Comparison of ENCODE assay signal across 20 cellular contexts in the genomic region with DNA sequence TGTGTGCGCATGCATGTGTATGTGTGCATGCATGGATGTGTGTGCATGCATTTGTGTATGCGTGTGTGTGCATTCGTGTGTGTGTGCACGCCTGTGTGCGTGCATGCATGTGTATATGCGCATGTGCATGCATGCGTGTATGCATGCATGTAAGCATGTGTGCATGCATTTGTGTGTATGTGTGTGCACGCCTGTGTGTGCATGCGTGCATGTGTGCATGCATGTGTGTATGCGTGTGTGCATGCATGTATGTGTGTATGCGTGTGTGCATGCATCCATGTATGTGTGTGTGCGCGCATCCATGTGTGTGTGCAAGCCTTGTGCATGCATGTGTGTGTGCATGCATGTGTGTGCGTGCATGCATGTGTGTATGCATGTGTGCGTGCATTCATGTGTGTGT.
A peak's percentile ranks its signal among the peaks of the same experiment; 100 is the strongest.
DNase-seq lines count a peak whose midpoint lies in the region; ATAC-seq, FAIRE-seq and TF ChIP-seq lines count a peak whose summit lies in the region.
"Had no signal": no experiment of that assay in that cellular context is flagged by ENCODE, and none has a peak within 500 bp of the region (broad histone marks: within the 10 kb centered on the region; RNA-seq: fewer than 3 reads in every experiment).

No MANE protein-coding gene starts in this region.

- no peak overlapping the region for H3K23ac ChIP-seq in H1 (ENCODE audit: insufficient read length)
- no peak overlapping the region for H3K23ac ChIP-seq in trophoblast cell (ENCODE audit: low read length)

- H3K79me1 ChIP-seq in H1 (ENCODE audit: low read depth, low read length) (no peaks in the 10 kb centered on the region), trophoblast cell (ENCODE audit: low read length) (no peaks in the 10 kb centered on the region)

- no peaks in the 10 kb centered on the region for H3K27me3 ChIP-seq in H1 (replicated peaks in 1 of 4; ENCODE audit: control insufficient read depth in 3 of 4, extremely low read depth in 1 of 4, insufficient read depth in 3 of 4, low read length in 3 of 4)
- H3K27me3 ChIP-seq in trophoblast cell (ENCODE audit: insufficient read depth, low read length): no peaks in the 10 kb centered on the region
- no peaks in the 10 kb centered on the region for H3K27me3 ChIP-seq in small intestine (ENCODE audit: control insufficient read depth in 2 of 2, insufficient read depth in 2 of 2, low read length in 2 of 2)
- H3K27me3 ChIP-seq: BLaER1 had no signal

- DNase-seq in GM12891 (ENCODE audit: insufficient read length, low spot score) (no peak), HTR-8/SVneo (ENCODE audit: insufficient read length, low spot score) (no peak), H1 (ENCODE audit: low read depth in 1 of 2, low spot score in 2 of 2) (no peak), trophoblast cell (no peak), small intestine (no peak)
- DNase-seq in stimulated activated CD4-positive, alpha-beta T cell treated with anti-CD3 and anti-CD28 coated beads, Interleukin-4, amount 100 ng/mL, for 4 hours: no peak
- DNase-seq: AML-193; CD4-positive, alpha-beta memory T cell; DMS153; DMS79; GDM1; H9; Kasumi-1; KG1 had no signal

- CTCF ChIA-PET in H1 (lab: Charles Lee; ENCODE audit: partially characterized antibody): no interaction called here

- H3K9me3 ChIP-seq in H1 (ENCODE audit: insufficient read depth in 2 of 2, low read depth in 1 of 2, low read length in 1 of 2): no peaks in the 10 kb centered on the region; a peak in 1 of 4 replicates
- H3K9me3 ChIP-seq in trophoblast cell (ENCODE audit: insufficient read depth, low read depth, low read length): peaks cover 9% of the 10 kb centered on the region
- no peaks in the 10 kb centered on the region for H3K9me3 ChIP-seq in small intestine (ENCODE audit: control insufficient read depth, low read depth)
- H3K9me3 ChIP-seq: A549, BLaER1 had no signal

- H2BK5ac ChIP-seq in H1 (ENCODE audit: low read depth, low read length) (peak overlapping the region; percentile 27; the same call in 1 of the 2 replicates), trophoblast cell (ENCODE audit: low read depth, low read length, poor library complexity) (no peak overlapping the region)

- H3K4me3 ChIP-seq in H1 (ENCODE audit: extremely low read depth in 1 of 4, insufficient read depth in 2 of 4, low read depth in 3 of 4, low read length in 4 of 4) (no peak overlapping the region), trophoblast cell (ENCODE audit: low read depth, low read length) (peak overlapping the region; percentile 59), small intestine (ENCODE audit: low read depth in 1 of 2, low read length in 2 of 2) (no peak overlapping the region)
- H3K4me3 ChIP-seq: A549, BLaER1, GM23338 had no signal

- ATAC-seq in GM21360 (IDR thresholded peaks at IDR 0.05; ENCODE audit: unreplicated experiment) (no peak), GM18873 (IDR thresholded peaks at IDR 0.05; ENCODE audit: low FRiP score, unreplicated experiment) (no peak)
- ATAC-seq: A549, GM23338 had no signal

- H2BK120ac ChIP-seq in H1 (replicated peaks; ENCODE audit: low read depth, low read length) (peak overlapping the region; percentile 59), trophoblast cell (ENCODE audit: insufficient read depth, low read length, poor library complexity) (no peak overlapping the region)

- H4K12ac ChIP-seq in trophoblast cell (ENCODE audit: low read depth, low read length): no peak overlapping the region

- H3K36me3 ChIP-seq in H1 (ENCODE audit: control insufficient read depth in 2 of 4, insufficient read depth in 4 of 4, low read length in 3 of 4) (no peaks in the 10 kb centered on the region), trophoblast cell (ENCODE audit: control insufficient read depth in 1 of 2, insufficient read depth in 2 of 2, low read length in 2 of 2) (no peaks in the 10 kb centered on the region), small intestine (ENCODE audit: control insufficient read depth in 2 of 2, insufficient read depth in 2 of 2, low read length in 2 of 2) (no peaks in the 10 kb centered on the region)
- H3K36me3 ChIP-seq: BLaER1 had no signal

- H2AK5ac ChIP-seq in H1 (ENCODE audit: low read depth, low read length): no peak overlapping the region
- no peak overlapping the region for H2AK5ac ChIP-seq in trophoblast cell (ENCODE audit: low read length)

- H4K5ac ChIP-seq in H1 (ENCODE audit: insufficient read length, low read depth, low read length): no peak overlapping the region

- H3K18ac ChIP-seq in H1 (ENCODE audit: extremely low read depth, low read length) (no peak overlapping the region), trophoblast cell (ENCODE audit: low read length) (no peak overlapping the region)

- H2AFZ ChIP-seq in H1 (ENCODE audit: low read length) (no peak overlapping the region), trophoblast cell (ENCODE audit: insufficient read depth, low read length, poor library complexity) (no peak overlapping the region)
- H2AFZ ChIP-seq: GM23338 had no signal

- peaks cover 0 to 6% of the 10 kb centered on the region in 2 experiments for H4K20me1 ChIP-seq in H1 (replicated peaks in 1 of 2; ENCODE audit: control insufficient read depth in 1 of 2, insufficient read depth in 2 of 2, low read length in 2 of 2)
- H4K20me1 ChIP-seq: BLaER1 had no signal

- H3K79me2 ChIP-seq in H1 (ENCODE audit: control insufficient read depth in 1 of 2, insufficient read depth in 2 of 2, low read length in 2 of 2) (no peaks in the 10 kb centered on the region), trophoblast cell (ENCODE audit: control insufficient read depth, insufficient read depth, low read length, poor library complexity) (no peaks in the 10 kb centered on the region)

- TF ChIP-seq RAD21 in H1 (IDR thresholded peaks at IDR 0.05 in 1 of 2, conservative IDR thresholded peaks at IDR 0.05 in 1 of 2; ENCODE audit: low read depth in 2 of 2, low read length in 2 of 2): no peak

- 86% methylated on average over 15 of the region's 15 CpGs; no CpG with 5 or more reads in 1 of the 2 experiments for WGBS in H1 (ENCODE audit: extremely low coverage in 1 of 2, insufficient coverage in 1 of 2, insufficient read length in 1 of 2, insufficient replicate concordance in 2 of 2, low coverage in 1 of 2, low lambda C conversion rate in 2 of 2, missing lambda C conversion rate in 1 of 2), 2 experiments
- WGBS in trophoblast cell (ENCODE audit: extremely low coverage, insufficient coverage, insufficient read length): no CpG with 5 or more reads among the region's 15 CpGs
- 91 to 97% (median 91%) methylated on average over 15 of the region's 15 CpGs for WGBS in small intestine, 3 donors

- no peak overlapping the region for H2BK15ac ChIP-seq in H1 (ENCODE audit: low read length)

- no peak for TF ChIP-seq POLR2A in GM12891 (IDR thresholded peaks at IDR 0.05; ENCODE audit: low read depth, low read length)
- TF ChIP-seq POLR2A in H1 (IDR thresholded peaks at IDR 0.05; ENCODE audit: control extremely low read depth in 1 of 2, low read depth in 2 of 2, low read length in 2 of 2): no peak

- H2BK12ac ChIP-seq in H1 (ENCODE audit: low read depth, low read length): no peak overlapping the region
- no peak overlapping the region for H2BK12ac ChIP-seq in trophoblast cell (ENCODE audit: low read length)

- H4K8ac ChIP-seq in H1 (ENCODE audit: extremely low read depth, insufficient read depth, low read length) (no peak overlapping the region), trophoblast cell (ENCODE audit: low read depth, low read length) (no peak overlapping the region)

- H3K4me2 ChIP-seq in H1 (ENCODE audit: insufficient read depth in 1 of 2, low read depth in 2 of 2, low read length in 2 of 2): no peak overlapping the region
- H3K4me2 ChIP-seq in trophoblast cell (ENCODE audit: low read length): no peak overlapping the region
- H3K4me2 ChIP-seq: A549, BLaER1, GM23338 had no signal

- no peak for TF ChIP-seq EP300 in H1 (IDR thresholded peaks at IDR 0.05; ENCODE audit: borderline replicate concordance in 1 of 2, low read depth in 2 of 2, low read length in 2 of 2)

- POLR2A ChIA-PET in H1 (lab: Charles Lee; ENCODE audit: partially characterized antibody): no interaction called here

- H4K91ac ChIP-seq in H1 (replicated peaks; ENCODE audit: insufficient read length, low read length): peak overlapping the region; percentile 60
- no peak overlapping the region for H4K91ac ChIP-seq in trophoblast cell (ENCODE audit: low read depth, low read length)

- no peak overlapping the region; a peak in 1 of 7 replicates for H3K9ac ChIP-seq in H1 (replicated peaks in 1 of 4; ENCODE audit: extremely low read depth in 1 of 4, low read depth in 3 of 4, low read length in 3 of 4)
- no peak overlapping the region for H3K9ac ChIP-seq in trophoblast cell (ENCODE audit: low read length)
- H3K9ac ChIP-seq: BLaER1 had no signal

- TF ChIP-seq CTCF in H1 (IDR thresholded peaks at IDR 0.05; ENCODE audit: control extremely low read depth in 1 of 3, insufficient read depth in 1 of 3, low read depth in 1 of 3, low read length in 3 of 3): no peak

- no peak overlapping the region for H3K27ac ChIP-seq in H1 (ENCODE audit: low read depth, low read length)
- H3K27ac ChIP-seq in trophoblast cell (ENCODE audit: low read depth, low read length): no peak overlapping the region
- H3K27ac ChIP-seq in small intestine (ENCODE audit: low read depth in 1 of 2, low read length in 1 of 2): no peak overlapping the region
- H3K27ac ChIP-seq: A549, BLaER1, HL-60 had no signal

- no peak overlapping the region for H3K56ac ChIP-seq in H1 (replicated peaks; ENCODE audit: insufficient read length, low read depth, low read length)

- FAIRE-seq in GM12891 (lab: Jason Lieb, UNC) (peak; percentile 50), HTR-8/SVneo (lab: Jason Lieb, UNC) (peak; percentile 67), H1 (lab: Jason Lieb, UNC) (no peak), small intestine (lab: Jason Lieb, UNC) (no peak)
- FAIRE-seq: A549 had no signal

- H2BK20ac ChIP-seq in H1 (ENCODE audit: low read length): no peak overlapping the region

- H3K4ac ChIP-seq in H1 (replicated peaks; ENCODE audit: insufficient read length, low read depth, low read length) (peak overlapping the region; percentile 33), trophoblast cell (ENCODE audit: low read depth, low read length) (no peak overlapping the region)

- peaks cover 4% of the 10 kb centered on the region; the same call in 1 of the 2 replicates for H3K23me2 ChIP-seq in H1 (ENCODE audit: low read depth, low read length)

- H3K4me1 ChIP-seq in H1 (replicated peaks in 1 of 4; ENCODE audit: control insufficient read depth in 3 of 4, insufficient read depth in 4 of 4, low read length in 3 of 4) (no peaks in the 10 kb centered on the region; a peak in 1 of 7 replicates), trophoblast cell (ENCODE audit: control insufficient read depth in 1 of 2, insufficient read depth in 2 of 2, low read length in 2 of 2) (no peaks in the 10 kb centered on the region), small intestine (ENCODE audit: control insufficient read depth in 2 of 2, insufficient read depth in 1 of 2, low read depth in 1 of 2, low read length in 1 of 2) (no peaks in the 10 kb centered on the region)
- H3K4me1 ChIP-seq: A549 had no signal

- H3K14ac ChIP-seq in H1 (ENCODE audit: insufficient read length): no peak overlapping the region
- no peak overlapping the region for H3K14ac ChIP-seq in trophoblast cell (ENCODE audit: low read length)

TF ChIP-seq in GM12891, 5 proteins besides CTCF, POLR2A, EP300 and RAD21 (continues in another document):
- TF ChIP-seq TAF1 (IDR thresholded peaks at IDR 0.05; ENCODE audit: low read depth, low read length): no peak

TF ChIP-seq in H1, 55 proteins besides CTCF, POLR2A, EP300 and RAD21 (continues in another document):
- no peak for TF ChIP-seq CHD2 (IDR thresholded peaks at IDR 0.05; ENCODE audit: low read length)
